In genomic region chr19:6090634-6091033, GRCh38 we compare ENCODE assay signal across 16 cellular contexts. TPM values are rescaled to one million over a fixed set of nuclear protein-coding genes. Genes with fewer than 3 reads are reported as not detected.
"Had no signal": no experiment of that assay in that cellular context is flagged by ENCODE, and none has a peak within 500 bp of the region (broad histone marks: within the 10 kb centered on the region; RNA-seq: fewer than 3 reads in every experiment).

No MANE protein-coding gene starts in this region.

- H3K36me3 Mint-ChIP-seq: brain; stimulated activated naive B cell treated with anti-CD40 and anti-IgM and Interleukin-4, amounts not matched to agents 10 μg/mL and 1 μg/mL and 100 μg/mL, for 72 hours had no signal

- H3K27ac Mint-ChIP-seq: T-helper 2 cell treated with Interferon-gamma antibody and Interleukin-4, amounts not matched to agents 5 μg/mL and 100 μg/mL, for 36 hours had no signal

- H3K27me3 Mint-ChIP-seq: brain had no signal

- DNase-seq: activated naive CD4-positive, alpha-beta T cell treated with anti-CD3 and anti-CD28 coated beads, Interleukin-2, amount 50 U/mL, for 16 hours; activated T-cell treated with anti-CD3 and anti-CD28 coated beads, Interleukin-2, amount 50 U/mL, for 1 hour; hippocampal formation; left cardiac atrium; occipital lobe; stimulated activated CD4-positive, alpha-beta T cell treated with anti-CD3 and anti-CD28 coated beads, Interleukin-2, amount 100 ng/mL, for 24 hours; stimulated activated naive B cell treated with anti-CD40 and anti-IgM and Interleukin-4, amounts not matched to agents 10 μg/mL and 1 μg/mL and 100 μg/mL, for 72 hours had no signal

- H3K9me3 ChIP-seq: prostate gland had no signal

- H3K4me3 ChIP-seq: lung, prostate gland had no signal

- ATAC-seq: activated CD4-positive, CD25-positive, alpha-beta regulatory T cell treated with anti-CD3 and anti-CD28 coated beads, Interleukin-2, amount 50 U/mL, for 24 hours; left cardiac atrium; sciatic nerve; stimulated activated naive B cell treated with anti-CD40 and anti-IgM and Interleukin-4, amounts not matched to agents 10 μg/mL and 1 μg/mL and 100 μg/mL, for 72 hours had no signal

- H3K9me3 Mint-ChIP-seq: nephron; stimulated activated naive B cell treated with anti-CD40 and anti-IgM and Interleukin-4, amounts not matched to agents 10 μg/mL and 1 μg/mL and 100 μg/mL, for 72 hours; T-helper 2 cell treated with Interferon-gamma antibody and Interleukin-4, amounts not matched to agents 5 μg/mL and 100 μg/mL, for 36 hours had no signal

- H3K36me3 ChIP-seq: prostate gland had no signal

- H3K4me3 Mint-ChIP-seq: stimulated activated naive B cell treated with anti-CD40 and anti-IgM and Interleukin-4, amounts not matched to agents 10 μg/mL and 1 μg/mL and 100 μg/mL, for 72 hours; T-helper 2 cell treated with Interferon-gamma antibody and Interleukin-4, amounts not matched to agents 5 μg/mL and 100 μg/mL, for 36 hours had no signal

RNA-seq across cellular contexts. Expression of gene ACSBG2, which starts 44.8 kb away (rescaled TPM):
- total RNA-seq: endothelial cell of umbilical vein, left cardiac atrium, mucosa of gallbladder, sciatic nerve had no signal
- polyA plus RNA-seq: endothelial cell of umbilical vein had no signal
